Comparison of ENCODE assay signal across 10 cellular contexts in genomic region chr10:116385994-116386809, GRCh38. TPM values are rescaled to one million over a fixed set of nuclear protein-coding genes. Genes with fewer than 3 reads are reported as not detected.
DNase-seq lines count a peak whose midpoint lies in the region; ATAC-seq and TF ChIP-seq lines count a peak whose summit lies in the region.
"Had no signal": no experiment of that assay in that cellular context is flagged by ENCODE, and none has a peak within 500 bp of the region (broad histone marks: within the 10 kb centered on the region; RNA-seq: fewer than 3 reads in every experiment).

No MANE protein-coding gene starts in this region.

- no peaks in the 10 kb centered on the region for H3K36me3 Mint-ChIP-seq in HFFc6 (ENCODE audit: low read depth)

- intact Hi-C loops in PC-3 (cut with micrococcal nuclease), result loop anchor here (2.0 to 5.0 kb wide), 2 partner anchors 679 to 1031 kb away; no protein-coding TSS in a partner anchor

- no peaks in the 10 kb centered on the region for H3K36me3 ChIP-seq in PC-3 (ENCODE audit: low read depth, low read length)

- ATAC-seq in PC-3, result no peak
- ATAC-seq in GM18870 (IDR thresholded peaks at IDR 0.05; ENCODE audit: unreplicated experiment), result no peak

- peaks cover 10% of the 10 kb centered on the region; the same call in 1 of the 2 replicates for H3K27me3 ChIP-seq in PC-3 (ENCODE audit: low read length)

- no peak overlapping the region for H3K9ac ChIP-seq in PC-3 (ENCODE audit: low read length)

- H3K4me3 ChIP-seq in PC-3 (ENCODE audit: low read length) (no peak overlapping the region), fibroblast of pulmonary artery (replicated peaks; ENCODE audit: low read depth, low read length) (no peak overlapping the region)

- no peaks in the 10 kb centered on the region for H3K79me2 ChIP-seq in PC-3 (ENCODE audit: low read length)

- H3K4me1 Mint-ChIP-seq in HFFc6 (ENCODE audit: low read depth), result peaks cover 11% of the 10 kb centered on the region; the same call in 1 of the 2 replicates

- H3K27me3 Mint-ChIP-seq in HFFc6 (ENCODE audit: insufficient read depth), result peaks cover 4% of the 10 kb centered on the region

- no peaks in the 10 kb centered on the region for H3F3A ChIP-seq in PC-3 (ENCODE audit: low read length, unreplicated experiment)

- no peaks in the 10 kb centered on the region for H3K9me3 ChIP-seq in PC-3 (ENCODE audit: low read length)

- POLR2A ChIA-PET in PC-3 (lab: Charles Lee; ENCODE audit: unreplicated experiment), result no interaction called here

- no peaks in the 10 kb centered on the region for H4K20me1 ChIP-seq in PC-3 (ENCODE audit: low read length)

- H3K4me2 ChIP-seq in PC-3 (ENCODE audit: low read length), result no peak overlapping the region

- DNase-seq in EL (peak; percentile 49), HFFc6 (peak; percentile 24), PC-3 (peak; percentile 50), fibroblast of pulmonary artery (ENCODE audit: low read depth) (peak; percentile 53), smooth muscle cell of the brain vasculature (ENCODE audit: low read depth, low spot score) (peak; percentile 15), germinal center (ENCODE audit: low spot score) (no peak), GM13976 (ENCODE audit: low spot score) (no peak)

- no TSS peak for BruUV-seq in PC-3 (replicated peaks; lab: Mats Ljungman, UMichigan)

- in situ Hi-C loops in GM13976 (cut with MboI; ENCODE audit: low sequenced_read_pairs, unreplicated experiment), result no loop called here

- H3K9me2 ChIP-seq in PC-3 (replicated peaks; ENCODE audit: low read length), result no peaks in the 10 kb centered on the region

- H2AFZ ChIP-seq in PC-3 (ENCODE audit: low read length), result no peak overlapping the region

- H3K27ac ChIP-seq in PC-3 (ENCODE audit: low read length), result no peak overlapping the region

- peak; percentile 83 for TF ChIP-seq CTCF in HFFc6 (IDR thresholded peaks at IDR 0.05)
- TF ChIP-seq CTCF in PC-3 (conservative IDR thresholded peaks at IDR 0.05; ENCODE audit: low read depth, low read length), result peak; percentile 54
- peak; percentile 55 for TF ChIP-seq CTCF in fibroblast of pulmonary artery (IDR thresholded peaks at IDR 0.05; ENCODE audit: low read length, missing control alignments)
- no peak for TF ChIP-seq CTCF in GM13976 (IDR thresholded peaks at IDR 0.05; ENCODE audit: borderline replicate concordance, control extremely low read depth, extremely low read depth, insufficient read depth, missing control alignments)

- CTCF ChIA-PET in PC-3 (lab: Charles Lee), result no interaction called here

- H3K4me3 Mint-ChIP-seq in HFFc6, result no peak overlapping the region

- H3K27ac Mint-ChIP-seq in HFFc6, result no peak overlapping the region

- no peaks in the 10 kb centered on the region for H3K9me3 Mint-ChIP-seq in HFFc6

- no peaks in the 10 kb centered on the region for H3K4me1 ChIP-seq in PC-3 (ENCODE audit: insufficient read depth, low read length)

RNA-seq across cellular contexts. Expression of gene PNLIPRP3, which starts 41.4 kb away (rescaled TPM):
- not detected for total RNA-seq in HFFc6 (2021; fragmentation: NEBNext Ultra II Directional; extraction: Animal tissue kit (Norgen Biotek cat#: 25700))
- total RNA-seq in PC-3 (2014; rRNA removed), result not detected in 2 replicates
- total RNA-seq: pulmonary artery endothelial cell; T-helper 2 cell treated with Interferon-gamma antibody and Interleukin-4, amounts not matched to agents 100 ng/mL and 5 ng/mL, for 36 hours had no signal

Comparison
In these comparisons a context has a peak if more than half of its experiments do, and no peak if none do; other contexts are left out.
1. DNase-seq: peak in EL (single experiment), HFFc6 (single experiment), PC-3 (single experiment), fibroblast of pulmonary artery (single experiment) and smooth muscle cell of the brain vasculature (single experiment); none in germinal center (single experiment) and GM13976 (single experiment).